ENCODE assay signal across 8 cellular contexts in genomic region chr12:54337280-54337842, GRCh38. TPM values are rescaled to one million over a fixed set of nuclear protein-coding genes. Genes with fewer than 3 reads are reported as not detected.
A peak's percentile ranks its signal among the peaks of the same experiment; 100 is the strongest.
DNase-seq lines count a peak whose midpoint lies in the region; ATAC-seq and TF ChIP-seq lines count a peak whose summit lies in the region.
"Had no signal": no experiment of that assay in that cellular context is flagged by ENCODE, and none has a peak within 500 bp of the region (broad histone marks: within the 10 kb centered on the region; RNA-seq: fewer than 3 reads in every experiment).

No MANE protein-coding gene starts in this region.

- H3K27ac Mint-ChIP-seq in T-helper 17 cell = no peak overlapping the region

- no peak overlapping the region for H3K4me3 ChIP-seq in AG04450 (ENCODE audit: low read depth, low read length)
- H3K4me3 ChIP-seq: BLaER1 treated with 17β-estradiol and CSF1 and Interleukin-3, amounts not matched to agents 10 nM and 100 nM had no signal

- POLR2A ChIA-PET in AG04450 (lab: Yijun Ruan, JAX) = interaction anchor here (0.7 to 1.7 kb wide), 6 partner anchors 9 to 57 kb away, joined by 3 to 14 read pairs (median 3); partner anchors contain the start of genes COPZ1 and HNRNPA1

- no peak overlapping the region for H3K4me3 Mint-ChIP-seq in T-helper 17 cell
- H3K4me3 Mint-ChIP-seq: central memory CD8-positive, alpha-beta T cell had no signal

- no peak overlapping the region for H3K27ac ChIP-seq in AG04450 (ENCODE audit: low read depth, low read length)

- peak; percentile 11; the same call in 1 of the 2 replicates for TF ChIP-seq CTCF in AG04450 (IDR thresholded peaks at IDR 0.05; ENCODE audit: low read depth, low read length)

- peaks cover 9% of the 10 kb centered on the region for H3K36me3 Mint-ChIP-seq in T-helper 17 cell (ENCODE audit: low read depth)

- ATAC-seq in SK-N-SH treated with all-trans-retinoic acid at 6 μM for 48 hours (peak; percentile 51; the same call in 2 of the 3 replicates), left lobe of liver (peak; percentile 68), T-helper 17 cell (no peak)

- CTCF ChIA-PET in AG04450 (lab: Charles Lee) = interaction anchor here (0.9 to 7.0 kb wide), 26 partner anchors 10 to 136 kb away, joined by 3 to 122 read pairs (median 6); partner anchors contain the start of genes COPZ1 and NFE2

- H3K4me1 Mint-ChIP-seq in T-helper 17 cell = peaks cover 9% of the 10 kb centered on the region

- H3K9me3 ChIP-seq in AG04450 (ENCODE audit: control insufficient read depth, insufficient read depth, low read length) (no peaks in the 10 kb centered on the region), T-helper 17 cell (ENCODE audit: control insufficient read depth, low read length, poor library complexity, severe bottlenecking) (no peaks in the 10 kb centered on the region)
- H3K9me3 ChIP-seq: BLaER1 treated with 17β-estradiol and CSF1 and Interleukin-3, amounts not matched to agents 10 nM and 100 nM had no signal

- DNase-seq in AG04450 (ENCODE audit: low read depth, low spot score) (no peak), left lobe of liver (ENCODE audit: low spot score) (no peak), cortex of kidney (lab: John Stamatoyannopoulos, UW) (no peak), T1000 (lab: John Stamatoyannopoulos, UW) (no peak), T-helper 17 cell (no peak)

- no peaks in the 10 kb centered on the region for H3K27me3 Mint-ChIP-seq in T-helper 17 cell
- H3K27me3 Mint-ChIP-seq: central memory CD8-positive, alpha-beta T cell had no signal

- H3K27me3 ChIP-seq in AG04450 (ENCODE audit: control insufficient read depth, insufficient read depth, low read length) = no peaks in the 10 kb centered on the region
- H3K27me3 ChIP-seq: BLaER1 treated with 17β-estradiol and CSF1 and Interleukin-3, amounts not matched to agents 10 nM and 100 nM had no signal

TF ChIP-seq in SK-N-SH treated with all-trans-retinoic acid at 6 μM for 48 hours, 23 proteins besides CTCF, POLR2A, EP300 and RAD21:
- TF ChIP-seq PATZ1 (CRISPR knock-in tag; IDR thresholded peaks at IDR 0.05; ENCODE audit: borderline replicate concordance) = no peak
- TF ChIP-seq ESRRG (CRISPR knock-in tag; IDR thresholded peaks at IDR 0.05) = no peak
- TF ChIP-seq ZNF8 (CRISPR knock-in tag; IDR thresholded peaks at IDR 0.05) = no peak
- no peak for TF ChIP-seq TOX (CRISPR knock-in tag; IDR thresholded peaks at IDR 0.05; ENCODE audit: borderline replicate concordance)
- TF ChIP-seq GLIS3 (CRISPR knock-in tag; IDR thresholded peaks at IDR 0.05) = no peak
- TF ChIP-seq SNAI2 (CRISPR knock-in tag; IDR thresholded peaks at IDR 0.05) = no peak
- TF ChIP-seq ZC3H10 (CRISPR knock-in tag; IDR thresholded peaks at IDR 0.05) = no peak
TF ChIP-seq in SK-N-SH treated with all-trans-retinoic acid at 6 μM for 48 hours: peak in this region for 0.

RNA-seq across cellular contexts. Expression of gene COPZ1, which starts 12.4 kb away (rescaled TPM):
- polyA plus RNA-seq in AG04450 (2011; rRNA removed) = 355 and 404 TPM in 2 replicates
- polyA minus RNA-seq in AG04450 (2011; rRNA and poly(A)+ RNA removed) = 137 and 153 TPM in 2 replicates
- total RNA-seq in left lobe of liver = 71.7 TPM
- total RNA-seq in T-helper 17 cell = 10 to 100 TPM; 58.6 to 63.3 TPM

RNA-seq across cellular contexts. Expression of gene GPR84, which starts 26.9 kb away (rescaled TPM):
- not detected in 2 replicates for polyA plus RNA-seq in AG04450 (2011; rRNA removed)
- not detected in 2 replicates for polyA minus RNA-seq in AG04450 (2011; rRNA and poly(A)+ RNA removed)
- total RNA-seq in left lobe of liver = not detected
- total RNA-seq in T-helper 17 cell = under 1 TPM; 0.57 to 0.99 TPM

RNA-seq across cellular contexts. Expression of gene NFE2, which starts 36.5 kb away (rescaled TPM):
- 0.25 and 0.37 TPM in 2 replicates for polyA plus RNA-seq in AG04450 (2011; rRNA removed)
- polyA minus RNA-seq in AG04450 (2011; rRNA and poly(A)+ RNA removed) = 0.30 and 0.41 TPM in 2 replicates
- total RNA-seq in left lobe of liver = 0.68 TPM
- 10 to 100 TPM in 1 of 2 donors, 1 to 10 TPM in 1; 2.5 to 26.4 TPM for total RNA-seq in T-helper 17 cell

RNA-seq across cellular contexts. Expression of gene ZNF385A, which starts 47.2 kb away (rescaled TPM):
- 1.5 and 2.8 TPM in 2 replicates for polyA plus RNA-seq in AG04450 (2011; rRNA removed)
- 2.9 and 3.1 TPM in 2 replicates for polyA minus RNA-seq in AG04450 (2011; rRNA and poly(A)+ RNA removed)
- total RNA-seq in left lobe of liver (3.3 TPM), T-helper 17 cell (1 to 10 TPM; 3.4 to 5.7 TPM)

RNA-seq across cellular contexts. Expression of gene HNRNPA1, which starts 56.8 kb away (rescaled TPM):
- 741 and 845 TPM in 2 replicates for polyA plus RNA-seq in AG04450 (2011; rRNA removed)
- polyA minus RNA-seq in AG04450 (2011; rRNA and poly(A)+ RNA removed) = 1,089 and 1,312 TPM in 2 replicates
- total RNA-seq in left lobe of liver (144 TPM), T-helper 17 cell (1,000 to 10,000 TPM; 1,531 to 1,582 TPM)
